In the genomic region with DNA sequence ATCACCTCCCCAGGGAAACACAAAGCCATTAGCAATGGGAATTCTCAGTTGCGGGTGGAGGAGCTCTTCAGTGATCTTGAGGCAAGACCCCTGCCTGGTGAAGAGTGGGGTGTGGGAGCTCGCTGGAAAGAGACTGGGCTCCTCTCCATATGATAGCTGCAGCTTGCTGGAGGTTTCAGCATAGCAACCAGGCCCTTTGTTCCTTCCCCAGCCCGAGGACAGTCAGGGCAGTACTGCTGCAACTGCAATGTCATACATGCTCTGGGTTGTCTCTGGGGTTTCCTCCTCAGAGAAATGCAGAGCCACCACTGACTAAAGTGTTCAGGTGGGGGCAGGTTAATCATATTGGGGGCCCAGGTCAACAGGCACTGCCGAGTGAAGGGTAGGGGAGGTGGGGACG, we compare ENCODE assay signal across 15 cellular contexts.
DNase-seq lines count a peak whose midpoint lies in the region; ATAC-seq and TF ChIP-seq lines count a peak whose summit lies in the region.
"Had no signal": no experiment of that assay in that cellular context is flagged by ENCODE, and none has a peak within 500 bp of the region (broad histone marks: within the 10 kb centered on the region; RNA-seq: fewer than 3 reads in every experiment).

No MANE protein-coding gene starts in this region.

- H3K36me3 Mint-ChIP-seq in naive B cell (peaks cover 26 to 36% of the 10 kb centered on the region in 2 donors), HFFc6 (ENCODE audit: low read depth) (peaks cover 9% of the 10 kb centered on the region)

- H3K27me3 Mint-ChIP-seq in naive B cell, result no peaks in the 10 kb centered on the region
- no peaks in the 10 kb centered on the region; the same call in 1 of the 2 replicates for H3K27me3 Mint-ChIP-seq in HFFc6 (ENCODE audit: insufficient read depth)

- TF ChIP-seq CTCF in HFFc6 (IDR thresholded peaks at IDR 0.05), result no peak

- peak; percentile 28 for ATAC-seq in GM18868 (IDR thresholded peaks at IDR 0.05; ENCODE audit: unreplicated experiment)
- peak; percentile 40 for ATAC-seq in HG02763 (IDR thresholded peaks at IDR 0.05; ENCODE audit: unreplicated experiment)
- no peak for ATAC-seq in naive B cell (ENCODE audit: low read depth in 2 of 2)
- ATAC-seq in HG03442 (IDR thresholded peaks at IDR 0.05; ENCODE audit: unreplicated experiment), result no peak
- no peak for ATAC-seq in GM21737 (IDR thresholded peaks at IDR 0.05; ENCODE audit: unreplicated experiment)
- ATAC-seq: activated CD8-positive, alpha-beta T cell treated with anti-CD3 and anti-CD28 coated beads, Interleukin-2, amount 10 ng/mL, durations not matched to agents 7 days and 5 days had no signal

- H3K4me3 Mint-ChIP-seq in naive B cell (peak overlapping the region in 5 of 8 donors; percentile 66 to 85 (median 83)), HFFc6 (no peak overlapping the region)
- H3K4me3 Mint-ChIP-seq: activated CD8-positive, alpha-beta T cell treated with anti-CD3 and anti-CD28 coated beads, Interleukin-2, amount 10 ng/mL, durations not matched to agents 7 days and 5 days had no signal

- H3K27ac Mint-ChIP-seq in naive B cell, result peak overlapping the region; percentile 97 to 99 (median 98)
- H3K27ac Mint-ChIP-seq in HFFc6, result no peak overlapping the region
- H3K27ac Mint-ChIP-seq: activated CD8-positive, alpha-beta T cell treated with anti-CD3 and anti-CD28 coated beads, Interleukin-2, amount 10 ng/mL, durations not matched to agents 7 days and 5 days had no signal

- peak; percentile 11 for DNase-seq in NAMALWA (ENCODE audit: low spot score)
- no peak for DNase-seq in naive B cell
- no peak for DNase-seq in NCI-H2107 (lab: John Stamatoyannopoulos, UW)
- DNase-seq in HFFc6, result no peak
- DNase-seq: activated CD8-positive, alpha-beta T cell treated with anti-CD3 and anti-CD28 coated beads, Interleukin-2, amount 10 ng/mL, durations not matched to agents 7 days and 5 days; activated effector memory CD4-positive, alpha-beta T cell treated with anti-CD3 and anti-CD28 coated beads, Interleukin-2, amount 50 U/mL, for 16 hours; aorta; C1 segment of cervical spinal cord; cortex of kidney; DND-41; mammary epithelial cell had no signal

- peaks cover 16 to 38% (median 32%) of the 10 kb centered on the region in 7 donors for H3K9me3 Mint-ChIP-seq in naive B cell
- peaks cover 9% of the 10 kb centered on the region; the same call in 1 of the 2 replicates for H3K9me3 Mint-ChIP-seq in HFFc6

- H3K4me1 Mint-ChIP-seq in naive B cell (peaks cover 57 to 89% (median 69%) of the 10 kb centered on the region in 3 donors), HFFc6 (ENCODE audit: low read depth) (peaks cover 6% of the 10 kb centered on the region; the same call in 1 of the 2 replicates)

Comparison
In these comparisons a context has a peak if more than half of its experiments do, and no peak if none do; other contexts are left out.
1. ATAC-seq: peak in GM18868 (single experiment) and HG02763 (single experiment); none in naive B cell (0 of 2), HG03442 (single experiment) and GM21737 (single experiment).